ENCODE assay signal across 11 cellular contexts in the genomic region with DNA sequence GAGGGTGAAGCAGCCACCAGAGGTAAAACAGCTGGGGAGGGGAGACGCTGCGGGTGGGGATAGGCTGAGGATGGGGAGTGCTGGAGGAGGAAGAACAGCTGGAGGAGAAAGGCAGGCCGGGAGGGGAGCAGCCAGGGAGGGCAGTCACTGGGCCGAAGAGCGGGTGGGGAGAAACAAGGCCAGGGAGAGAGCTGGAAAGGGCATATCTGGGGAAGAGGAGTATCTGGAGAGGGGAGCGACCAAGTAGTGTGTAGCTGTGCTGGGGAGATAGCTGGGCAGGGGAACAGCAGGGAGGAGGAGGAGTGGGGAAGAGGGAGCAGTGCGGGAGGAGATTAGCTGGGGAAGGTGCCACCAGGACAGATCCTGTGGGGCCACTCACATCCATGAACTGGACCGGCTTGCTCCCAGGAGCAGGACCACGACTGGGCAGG. TPM values are rescaled to one million over a fixed set of nuclear protein-coding genes. Genes with fewer than 3 reads are reported as not detected.
DNase-seq lines count a peak whose midpoint lies in the region; ATAC-seq, FAIRE-seq and TF ChIP-seq lines count a peak whose summit lies in the region.
"Had no signal": no experiment of that assay in that cellular context is flagged by ENCODE, and none has a peak within 500 bp of the region (broad histone marks: within the 10 kb centered on the region; RNA-seq: fewer than 3 reads in every experiment).

No MANE protein-coding gene starts in this region.

- H2AFZ ChIP-seq in HCT116 (ENCODE audit: low read depth, low read length, poor library complexity, severe bottlenecking): no peak overlapping the region

- H3K27ac Mint-ChIP-seq in activated naive CD8-positive, alpha-beta T cell treated with anti-CD3 and anti-CD28 coated beads, Interleukin-2, amount 10 ng/mL, durations not matched to agents 7 days and 5 days: peak overlapping the region; percentile 38

- no peaks in the 10 kb centered on the region for H3K9me2 ChIP-seq in HCT116 (ENCODE audit: insufficient read depth)

- peak overlapping the region; percentile 80 for H3K4me2 ChIP-seq in HCT116 (ENCODE audit: low read length)

- H3K27me3 ChIP-seq in HCT116 (ENCODE audit: insufficient read depth, low read length): no peaks in the 10 kb centered on the region
- no peaks in the 10 kb centered on the region for H3K27me3 ChIP-seq in testis

- H3K36me3 Mint-ChIP-seq in activated naive CD8-positive, alpha-beta T cell treated with anti-CD3 and anti-CD28 coated beads, Interleukin-2, amount 10 ng/mL, durations not matched to agents 7 days and 5 days: peaks cover 27% of the 10 kb centered on the region

- H3K9ac ChIP-seq in HCT116 (ENCODE audit: low read length) (peak overlapping the region; percentile 82), kidney (ENCODE audit: low read length in 2 of 2) (no peak overlapping the region)

- no peak for TF ChIP-seq CTCF in HCT116 (IDR thresholded peaks at IDR 0.05 in 2 of 3, conservative IDR thresholded peaks at IDR 0.05 in 1 of 3; ENCODE audit: borderline replicate concordance in 1 of 3, insufficient read depth in 1 of 3, low read depth in 2 of 3, low read length in 2 of 3)
- TF ChIP-seq CTCF in kidney (IDR thresholded peaks at IDR 0.05; ENCODE audit: borderline replicate concordance, extremely low read depth, insufficient read depth): no peak
- TF ChIP-seq CTCF in testis (IDR thresholded peaks at IDR 0.05): no peak

- no peak for FAIRE-seq in kidney (lab: Jason Lieb, UNC)

- no peaks in the 10 kb centered on the region for H3K27me3 Mint-ChIP-seq in activated naive CD8-positive, alpha-beta T cell treated with anti-CD3 and anti-CD28 coated beads, Interleukin-2, amount 10 ng/mL, durations not matched to agents 7 days and 5 days

- ATAC-seq in HCT116: no peak
- no peak for ATAC-seq in activated naive CD8-positive, alpha-beta T cell treated with anti-CD3 and anti-CD28 coated beads, Interleukin-2, amount 10 ng/mL, durations not matched to agents 7 days and 5 days (ENCODE audit: low read depth)

- H3K27ac ChIP-seq in HCT116 (ENCODE audit: low read depth, low read length) (peak overlapping the region; percentile 70), kidney (ENCODE audit: low read depth in 2 of 2, low read length in 2 of 2) (no peak overlapping the region), testis (no peak overlapping the region)

- DNase-seq in AG08396 (ENCODE audit: low spot score): peak; percentile 7
- DNase-seq in HCT116 (ENCODE audit: low read depth, low spot score): no peak
- no peak for DNase-seq in activated naive CD8-positive, alpha-beta T cell treated with anti-CD3 and anti-CD28 coated beads, Interleukin-2, amount 10 ng/mL, durations not matched to agents 7 days and 5 days
- peak; percentile 48 for DNase-seq in kidney
- no peak for DNase-seq in GOT3 (lab: John Stamatoyannopoulos, UW)
- no peak for DNase-seq in NCI-H510A (lab: John Stamatoyannopoulos, UW)
- DNase-seq in stimulated activated CD4-positive, alpha-beta T cell treated with anti-CD3 and anti-CD28 coated beads, Interleukin-2, amount 100 ng/mL, for 24 hours: no peak
- DNase-seq in testis: no peak
- DNase-seq: EL, NCI-H774 had no signal

- CTCF ChIA-PET in HCT116 (lab: Charles Lee): interaction anchor here (2.7 kb wide), 1 partner anchor 384 kb away, joined by 11 read pairs; no protein-coding TSS in a partner anchor

- intact Hi-C loops in HCT116 (cut with micrococcal nuclease): no loop called here
- intact Hi-C loops in kidney (cut with DNase I): no loop called here
- intact Hi-C loops in testis (cut with DNase I; ENCODE audit: low total_unique reads): no loop called here

- no peak for TF ChIP-seq POLR2A in HCT116 (IDR thresholded peaks at IDR 0.05; ENCODE audit: borderline replicate concordance, extremely low read depth, insufficient read depth, insufficient read length)
- TF ChIP-seq POLR2A in testis (IDR thresholded peaks at IDR 0.05): no peak

- peaks cover 31% of the 10 kb centered on the region for H3K4me1 Mint-ChIP-seq in activated naive CD8-positive, alpha-beta T cell treated with anti-CD3 and anti-CD28 coated beads, Interleukin-2, amount 10 ng/mL, durations not matched to agents 7 days and 5 days

- H3K9me3 ChIP-seq in HCT116 (ENCODE audit: control insufficient read depth in 1 of 2, insufficient read depth in 1 of 2, low read depth in 1 of 2, low read length in 2 of 2) (no peaks in the 10 kb centered on the region), kidney (ENCODE audit: control insufficient read depth in 1 of 2, low read length in 2 of 2) (no peaks in the 10 kb centered on the region), testis (no peaks in the 10 kb centered on the region)

- RAD21 ChIA-PET in HCT116 (lab: Charles Lee; ENCODE audit: low non-redundant PET in 1 of 2, low total read pairs in 2 of 2, uncharacterized antibody in 2 of 2, unreplicated experiment in 2 of 2): no interaction called here

- H4K20me1 ChIP-seq in HCT116 (ENCODE audit: insufficient read depth): no peaks in the 10 kb centered on the region

- H3K36me3 ChIP-seq in HCT116 (ENCODE audit: control insufficient read depth in 1 of 2, insufficient read depth in 2 of 2, low read length in 2 of 2): no peaks in the 10 kb centered on the region
- H3K36me3 ChIP-seq in kidney (ENCODE audit: control insufficient read depth in 1 of 2, insufficient read depth in 2 of 2, low read length in 2 of 2): no peaks in the 10 kb centered on the region
- H3K36me3 ChIP-seq in testis (ENCODE audit: low read depth, missing control alignments): no peaks in the 10 kb centered on the region

- no TSS peak for BruUV-seq in HCT116 (replicated peaks; lab: Mats Ljungman, UMichigan)

- H3K4me1 ChIP-seq in HCT116 (ENCODE audit: control insufficient read depth in 1 of 2, insufficient read depth in 2 of 2, low read length in 2 of 2) (peaks cover 3 to 24% of the 10 kb centered on the region in 2 experiments; a peak in 3 of 4 replicates), kidney (ENCODE audit: control insufficient read depth in 1 of 2, insufficient read depth in 1 of 2, low read depth in 1 of 2, low read length in 2 of 2) (no peaks in the 10 kb centered on the region), testis (no peaks in the 10 kb centered on the region)

- WGBS in testis, 2 donors: 43 to 52% methylated on average over 7 to 9 of the region's 9 CpGs

- no peaks in the 10 kb centered on the region for H3K9me3 Mint-ChIP-seq in activated naive CD8-positive, alpha-beta T cell treated with anti-CD3 and anti-CD28 coated beads, Interleukin-2, amount 10 ng/mL, durations not matched to agents 7 days and 5 days
- H3K9me3 Mint-ChIP-seq: neural crest cell had no signal

- POLR2A ChIA-PET in HCT116 (lab: Charles Lee): no interaction called here
- POLR2A ChIA-PET in activated naive CD8-positive, alpha-beta T cell treated with anti-CD3 and anti-CD28 coated beads, Interleukin-2, amount 10 ng/mL, durations not matched to agents 7 days and 5 days (lab: Charles Lee): no interaction called here

- H3K79me2 ChIP-seq in HCT116 (ENCODE audit: insufficient read depth, low read length): peaks cover 23% of the 10 kb centered on the region; the same call in 1 of the 2 replicates

- peak overlapping the region; percentile 95 for H3K4me3 Mint-ChIP-seq in activated naive CD8-positive, alpha-beta T cell treated with anti-CD3 and anti-CD28 coated beads, Interleukin-2, amount 10 ng/mL, durations not matched to agents 7 days and 5 days

- no peak for TF ChIP-seq RAD21 in HCT116 (IDR thresholded peaks at IDR 0.05; ENCODE audit: low read depth)

- peak overlapping the region; percentile 61 to 62 for H3K4me3 ChIP-seq in HCT116 (replicated peaks in 1 of 2; ENCODE audit: low read depth in 1 of 2, low read length in 2 of 2)
- H3K4me3 ChIP-seq in kidney (ENCODE audit: low read length in 2 of 2): no peak overlapping the region
- H3K4me3 ChIP-seq in testis: no peak overlapping the region

TF ChIP-seq in HCT116, 20 proteins besides CTCF, POLR2A, EP300 and RAD21 (continues in another document):
- TF ChIP-seq CEBPB (IDR thresholded peaks at IDR 0.05; ENCODE audit: low read depth): no peak

RNA-seq across cellular contexts. Expression of a gene that starts 2.7 kb away (rescaled TPM):
- 54.6 TPM for total RNA-seq in HCT116 (2021; ENCODE audit: unreplicated experiment)
- 68.2 and 76.3 TPM in 2 replicates for polyA plus RNA-seq in HCT116 (2012)
- total RNA-seq in activated naive CD8-positive, alpha-beta T cell treated with anti-CD3 and anti-CD28 coated beads, Interleukin-2, amount 10 ng/mL, durations not matched to agents 7 days and 5 days: 10 to 100 TPM; 58.8 to 62.6 TPM
- 8.3 TPM for total RNA-seq in kidney
- polyA plus RNA-seq in kidney (ENCODE audit: insufficient read depth, low read depth, low replicate concordance): 2.9 TPM
- 1 to 10 TPM; 2.5 to 4.2 TPM for total RNA-seq in testis
- 3.5 TPM for polyA plus RNA-seq in testis (ENCODE audit: insufficient read depth, low read depth, low replicate concordance)

RNA-seq across cellular contexts. Expression of a gene that starts 8.7 kb away (rescaled TPM):
- total RNA-seq in HCT116 (2021; ENCODE audit: unreplicated experiment) (64.9 TPM), kidney (33.9 TPM), testis (10 to 100 TPM; 46.4 to 50.9 TPM)
- polyA plus RNA-seq in HCT116 (2012): 66.2 and 68.6 TPM in 2 replicates
- total RNA-seq in activated naive CD8-positive, alpha-beta T cell treated with anti-CD3 and anti-CD28 coated beads, Interleukin-2, amount 10 ng/mL, durations not matched to agents 7 days and 5 days: 10 to 100 TPM; 56.2 to 59.2 TPM
- polyA plus RNA-seq in kidney (ENCODE audit: insufficient read depth, low read depth, low replicate concordance) (30.6 TPM), testis (ENCODE audit: insufficient read depth, low read depth, low replicate concordance) (38.0 TPM)

RNA-seq across cellular contexts. Expression of a gene that starts 41.4 kb away (rescaled TPM):
- total RNA-seq in HCT116 (2021; ENCODE audit: unreplicated experiment) (12.9 TPM), kidney (8.9 TPM), testis (100 to 1,000 TPM in 1 of 2 donors, 10 to 100 TPM in 1; 58.7 to 110 TPM)
- 12.5 and 15.5 TPM in 2 replicates for polyA plus RNA-seq in HCT116 (2012)
- total RNA-seq in activated naive CD8-positive, alpha-beta T cell treated with anti-CD3 and anti-CD28 coated beads, Interleukin-2, amount 10 ng/mL, durations not matched to agents 7 days and 5 days: 10 to 100 TPM; 23.9 to 24.1 TPM
- polyA plus RNA-seq in kidney (ENCODE audit: insufficient read depth, low read depth, low replicate concordance) (11.7 TPM), testis (ENCODE audit: insufficient read depth, low read depth, low replicate concordance) (25.0 TPM)

RNA-seq across cellular contexts. Expression of a gene that starts 54.3 kb away (rescaled TPM):
- total RNA-seq in HCT116 (2021; ENCODE audit: unreplicated experiment) (93.8 TPM), kidney (33.8 TPM), testis (10 to 100 TPM; 30.4 to 61.0 TPM)
- polyA plus RNA-seq in HCT116 (2012): 119 and 125 TPM in 2 replicates
- total RNA-seq in activated naive CD8-positive, alpha-beta T cell treated with anti-CD3 and anti-CD28 coated beads, Interleukin-2, amount 10 ng/mL, durations not matched to agents 7 days and 5 days: 100 to 1,000 TPM; 200 to 214 TPM
- polyA plus RNA-seq in kidney (ENCODE audit: insufficient read depth, low read depth, low replicate concordance) (164 TPM), testis (ENCODE audit: insufficient read depth, low read depth, low replicate concordance) (48.8 TPM)

RNA-seq across cellular contexts. Expression of a gene that starts 55.6 kb away (rescaled TPM):
- total RNA-seq in HCT116 (2021; ENCODE audit: unreplicated experiment) (not detected), kidney (not detected), testis (1 to 10 TPM in 1 of 2 donors, not detected in 1; 3.8 TPM)
- not detected in 2 replicates for polyA plus RNA-seq in HCT116 (2012)
- not detected for total RNA-seq in activated naive CD8-positive, alpha-beta T cell treated with anti-CD3 and anti-CD28 coated beads, Interleukin-2, amount 10 ng/mL, durations not matched to agents 7 days and 5 days
- polyA plus RNA-seq in kidney (ENCODE audit: insufficient read depth, low read depth, low replicate concordance) (not detected), testis (ENCODE audit: insufficient read depth, low read depth, low replicate concordance) (not detected)
- total RNA-seq: neural crest cell had no signal

Comparison
In these comparisons a context has a peak if more than half of its experiments do, and no peak if none do; other contexts are left out.
1. DNase-seq: peak in AG08396 (single experiment) and kidney (single experiment); none in HCT116 (single experiment), activated naive CD8-positive, alpha-beta T cell treated with anti-CD3 and anti-CD28 coated beads, Interleukin-2, amount 10 ng/mL, durations not matched to agents 7 days and 5 days (single experiment), GOT3 (single experiment), NCI-H510A (single experiment), stimulated activated CD4-positive, alpha-beta T cell treated with anti-CD3 and anti-CD28 coated beads, Interleukin-2, amount 100 ng/mL, for 24 hours (0 of 2) and testis (single experiment).
2. H3K4me3 ChIP-seq: peak in HCT116 (2 of 2); none in kidney (0 of 2) and testis (0 of 2).